Comparison of ENCODE assay signal across 1 cellular context in genomic region chr2:141863964-141864363, GRCh38.
TF ChIP-seq lines count a peak whose summit lies in the region.

No MANE protein-coding gene starts in this region.

TF ChIP-seq in A549, 52 proteins besides CTCF, POLR2A, EP300 and RAD21 (continued from another document):
- TF ChIP-seq BCL3 (IDR thresholded peaks at IDR 0.05): no peak
- TF ChIP-seq MAZ (IDR thresholded peaks at IDR 0.05; ENCODE audit: borderline replicate concordance, low read depth, low read length): no peak
- no peak for TF ChIP-seq HES2 (IDR thresholded peaks at IDR 0.05)
- no peak for TF ChIP-seq HOXB5 (CRISPR knock-in tag; IDR thresholded peaks at IDR 0.05)
- no peak for TF ChIP-seq REST (IDR thresholded peaks at IDR 0.05)
- peak; percentile 76 for TF ChIP-seq MAFK (IDR thresholded peaks at IDR 0.05; ENCODE audit: partially characterized antibody)
- no peak for TF ChIP-seq ATOH8 (CRISPR knock-in tag; IDR thresholded peaks at IDR 0.05; ENCODE audit: low read depth)
- no peak for TF ChIP-seq POLR2AphosphoS2 (conservative IDR thresholded peaks at IDR 0.05; ENCODE audit: low read length)
- no peak for TF ChIP-seq GATA3 (IDR thresholded peaks at IDR 0.05; ENCODE audit: borderline replicate concordance)
